In the genomic region with DNA sequence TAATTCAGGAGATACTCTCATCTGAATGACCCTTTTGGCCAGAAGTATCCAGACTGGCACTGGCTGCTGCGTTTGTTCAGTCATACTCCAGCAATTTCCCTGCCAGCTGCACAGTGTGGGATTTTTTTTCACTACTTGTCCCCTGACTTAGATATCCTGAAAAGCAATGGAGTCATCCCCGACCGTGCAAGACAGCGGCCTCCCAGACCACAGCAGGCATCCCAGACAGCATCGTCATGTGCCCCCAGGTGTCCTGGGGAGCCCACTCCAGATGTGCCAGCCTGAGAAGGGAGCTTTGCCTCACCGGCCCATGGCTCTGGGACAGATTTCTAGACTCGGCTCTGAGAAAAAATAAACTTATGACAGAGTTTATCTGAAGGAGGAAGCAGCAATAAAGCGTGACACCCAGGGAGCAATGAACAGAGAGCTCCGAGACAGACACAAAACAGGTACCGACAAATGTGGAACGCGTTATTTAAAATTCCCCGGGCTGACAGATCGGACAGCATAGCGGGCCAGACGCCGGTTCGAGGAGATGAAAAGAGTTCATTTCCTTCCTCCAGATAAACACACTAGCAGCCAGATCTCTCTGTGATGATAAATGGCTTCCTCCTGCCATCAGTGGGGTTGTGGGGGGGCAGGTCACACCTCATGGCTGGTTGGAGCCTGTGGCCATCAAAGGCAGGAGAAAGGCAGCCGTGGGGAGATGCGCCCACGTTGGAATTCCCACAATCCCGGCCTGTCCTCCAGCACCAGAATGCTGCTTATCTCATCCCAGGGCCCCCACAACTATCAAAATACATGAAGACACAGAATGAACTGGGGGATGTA, we compare ENCODE assay signal across 18 cellular contexts.
DNase-seq lines count a peak whose midpoint lies in the region; ATAC-seq and TF ChIP-seq lines count a peak whose summit lies in the region.
"Had no signal": no experiment of that assay in that cellular context is flagged by ENCODE, and none has a peak within 500 bp of the region (broad histone marks: within the 10 kb centered on the region; RNA-seq: fewer than 3 reads in every experiment).

No MANE protein-coding gene starts in this region.

- DNase-seq in RPMI7951 (ENCODE audit: low read depth): peak; percentile 94
- peak; percentile 15 for DNase-seq in germinal center (ENCODE audit: low spot score)
- no peak for DNase-seq in GM20000 (ENCODE audit: low spot score)
- DNase-seq in stimulated activated CD4-positive, alpha-beta T cell treated with anti-CD3 and anti-CD28 coated beads, Interleukin-2, amount 100 ng/mL, for 48 hours: no peak
- DNase-seq in anterior cingulate cortex (lab: John Stamatoyannopoulos, UW): no peak
- DNase-seq: activated CD4-positive, alpha-beta T cell treated with anti-CD3 and anti-CD28 coated beads, Interleukin-2, amount 50 U/mL, for 4 hours; brain microvascular endothelial cell; heart right ventricle; NCI-H1092; NCI-H69; T1000 had no signal

- peaks cover 45% of the 10 kb centered on the region for H3K27me3 Mint-ChIP-seq in nephron (ENCODE audit: low read depth)

- H4K20me1 ChIP-seq in BLaER1 treated with 17β-estradiol and CSF1 and Interleukin-3, amounts not matched to agents 10 nM and 100 nM: peaks cover 0 to 27% (median 0%) of the 10 kb centered on the region in 11 experiments; a peak in 3 of 22 replicates

- no peak overlapping the region for H3K4me3 Mint-ChIP-seq in nephron
- H3K4me3 Mint-ChIP-seq: activated naive CD8-positive, alpha-beta T cell had no signal

- no peaks in the 10 kb centered on the region for H3K9me3 Mint-ChIP-seq in nephron

- H3K36me3 ChIP-seq in BLaER1 treated with 17β-estradiol and CSF1 and Interleukin-3, amounts not matched to agents 10 nM and 100 nM: no peaks in the 10 kb centered on the region
- H3K36me3 ChIP-seq: brain microvascular endothelial cell, esophagus muscularis mucosa, heart right ventricle, ovary had no signal

- H3K4me1 Mint-ChIP-seq in nephron: peaks cover 14% of the 10 kb centered on the region

- peaks cover 0 to 7% (median 0%) of the 10 kb centered on the region in 11 experiments; a peak in 1 of 22 replicates for H3K9me3 ChIP-seq in BLaER1 treated with 17β-estradiol and CSF1 and Interleukin-3, amounts not matched to agents 10 nM and 100 nM (replicated peaks in 1 of 11)
- H3K9me3 ChIP-seq: ovary had no signal

- TF ChIP-seq CTCF in nephron (IDR thresholded peaks at IDR 0.05; ENCODE audit: unreplicated experiment in 3 of 3) (no peak), GM20000 (IDR thresholded peaks at IDR 0.05; ENCODE audit: extremely low read depth, missing control alignments) (no peak)

- H3K27ac ChIP-seq in BLaER1 treated with 17β-estradiol and CSF1 and Interleukin-3, amounts not matched to agents 10 nM and 100 nM: no peak overlapping the region; a peak in 1 of 22 replicates
- H3K27ac ChIP-seq: brain microvascular endothelial cell, dorsolateral prefrontal cortex, ovary had no signal

- H3K4me2 ChIP-seq in BLaER1 treated with 17β-estradiol and CSF1 and Interleukin-3, amounts not matched to agents 10 nM and 100 nM: peak overlapping the region; percentile 8 to 82 (median 72)

- H3K36me3 Mint-ChIP-seq in nephron (ENCODE audit: low read depth): no peaks in the 10 kb centered on the region
- H3K36me3 Mint-ChIP-seq: activated naive CD8-positive, alpha-beta T cell had no signal

- H3K27ac Mint-ChIP-seq in nephron: peak overlapping the region; percentile 51 to 62 (median 53)
- H3K27ac Mint-ChIP-seq: activated naive CD8-positive, alpha-beta T cell had no signal

- H3K27me3 ChIP-seq in BLaER1 treated with 17β-estradiol and CSF1 and Interleukin-3, amounts not matched to agents 10 nM and 100 nM: peaks cover 34 to 53% (median 43%) of the 10 kb centered on the region in 11 experiments
- H3K27me3 ChIP-seq: ovary had no signal

- ATAC-seq in HG02885 (IDR thresholded peaks at IDR 0.05; ENCODE audit: poor library complexity, unreplicated experiment): no peak

- peaks cover 0 to 44% (median 36%) of the 10 kb centered on the region in 10 experiments; a peak in 17 of 20 replicates for H3K4me1 ChIP-seq in BLaER1 treated with 17β-estradiol and CSF1 and Interleukin-3, amounts not matched to agents 10 nM and 100 nM

- peak overlapping the region in 5 of 11 experiments; percentile 1 to 37 (median 10); a peak in 6 of 22 replicates for H3K9ac ChIP-seq in BLaER1 treated with 17β-estradiol and CSF1 and Interleukin-3, amounts not matched to agents 10 nM and 100 nM

- no peak overlapping the region; a peak in 1 of 20 replicates for H3K4me3 ChIP-seq in BLaER1 treated with 17β-estradiol and CSF1 and Interleukin-3, amounts not matched to agents 10 nM and 100 nM
- H3K4me3 ChIP-seq: dorsolateral prefrontal cortex, esophagus muscularis mucosa, heart right ventricle, ovary had no signal

Comparison
In these comparisons a context has a peak if more than half of its experiments do, and no peak if none do; other contexts are left out.
1. DNase-seq: peak in RPMI7951 (single experiment) and germinal center (single experiment); none in GM20000 (single experiment), stimulated activated CD4-positive, alpha-beta T cell treated with anti-CD3 and anti-CD28 coated beads, Interleukin-2, amount 100 ng/mL, for 48 hours (0 of 2) and anterior cingulate cortex (0 of 58).